In genomic region chr2:58796239-58796638, GRCh38 we compare ENCODE assay signal across 22 cellular contexts.
"Had no signal": no experiment of that assay in that cellular context is flagged by ENCODE, and none has a peak within 500 bp of the region (broad histone marks: within the 10 kb centered on the region; RNA-seq: fewer than 3 reads in every experiment).

No MANE protein-coding gene starts in this region.

- H3K4me1 Mint-ChIP-seq: activated naive CD4-positive, alpha-beta T cell treated with anti-CD3 and anti-CD28 coated beads, Interleukin-2, amount 50 U/mL, for 24 hours; natural killer cell; stimulated activated naive B cell treated with anti-CD40 and anti-IgM and Interleukin-4, amounts not matched to agents 10 μg/mL and 1 μg/mL and 100 μg/mL, for 72 hours had no signal

- H3K27me3 ChIP-seq: brain microvascular endothelial cell, right atrium auricular region, thyroid gland had no signal

- H3K36me3 Mint-ChIP-seq: activated CD4-positive, alpha-beta memory T cell treated with anti-CD3 and anti-CD28 coated beads for 36 hours; activated naive CD4-positive, alpha-beta T cell treated with anti-CD3 and anti-CD28 coated beads, Interleukin-2, amount 50 U/mL, for 24 hours; natural killer cell; stimulated activated naive B cell treated with anti-CD40 and anti-IgM and Interleukin-4, amounts not matched to agents 10 μg/mL and 1 μg/mL and 100 μg/mL, for 72 hours had no signal

- H3K27ac ChIP-seq: brain microvascular endothelial cell, epithelial cell of prostate, right atrium auricular region, skin epidermis, thyroid gland, VCaP had no signal

- H3K27me3 Mint-ChIP-seq: activated CD4-positive, alpha-beta memory T cell treated with anti-CD3 and anti-CD28 coated beads for 36 hours; activated naive CD4-positive, alpha-beta T cell treated with anti-CD3 and anti-CD28 coated beads, Interleukin-2, amount 50 U/mL, for 24 hours; activated T-cell treated with anti-CD3 and anti-CD28 coated beads, Interleukin-2, amount 50 U/mL, for 24 hours; effector memory CD8-positive, alpha-beta T cell; progenitor cell of endocrine pancreas had no signal

- H3K27ac Mint-ChIP-seq: activated CD4-positive, alpha-beta memory T cell treated with anti-CD3 and anti-CD28 coated beads for 36 hours; activated naive CD4-positive, alpha-beta T cell treated with anti-CD3 and anti-CD28 coated beads, Interleukin-2, amount 50 U/mL, for 24 hours; activated T-cell treated with anti-CD3 and anti-CD28 coated beads, Interleukin-2, amount 50 U/mL, for 24 hours; effector memory CD8-positive, alpha-beta T cell; natural killer cell; progenitor cell of endocrine pancreas; stimulated activated naive B cell treated with anti-CD40 and anti-IgM and Interleukin-4, amounts not matched to agents 10 μg/mL and 1 μg/mL and 100 μg/mL, for 72 hours had no signal

- H3K36me3 ChIP-seq: brain microvascular endothelial cell, right atrium auricular region, thyroid gland had no signal

- H3K4me3 Mint-ChIP-seq: activated CD4-positive, alpha-beta memory T cell treated with anti-CD3 and anti-CD28 coated beads for 36 hours; activated naive CD4-positive, alpha-beta T cell treated with anti-CD3 and anti-CD28 coated beads, Interleukin-2, amount 50 U/mL, for 24 hours; activated T-cell treated with anti-CD3 and anti-CD28 coated beads, Interleukin-2, amount 50 U/mL, for 24 hours; effector memory CD8-positive, alpha-beta T cell; natural killer cell; stimulated activated naive B cell treated with anti-CD40 and anti-IgM and Interleukin-4, amounts not matched to agents 10 μg/mL and 1 μg/mL and 100 μg/mL, for 72 hours had no signal

- H3K9me3 Mint-ChIP-seq: activated CD4-positive, alpha-beta memory T cell treated with anti-CD3 and anti-CD28 coated beads for 36 hours; activated naive CD4-positive, alpha-beta T cell treated with anti-CD3 and anti-CD28 coated beads, Interleukin-2, amount 50 U/mL, for 24 hours; activated T-cell treated with anti-CD3 and anti-CD28 coated beads, Interleukin-2, amount 50 U/mL, for 24 hours; stimulated activated naive B cell treated with anti-CD40 and anti-IgM and Interleukin-4, amounts not matched to agents 10 μg/mL and 1 μg/mL and 100 μg/mL, for 72 hours had no signal

- H3K4me3 ChIP-seq: right atrium auricular region, skin epidermis, thyroid gland had no signal

- DNase-seq: activated CD4-positive, alpha-beta memory T cell treated with anti-CD3 and anti-CD28 coated beads for 36 hours; activated T-cell treated with anti-CD3 and anti-CD28 coated beads, Interleukin-2, amount 50 U/mL, for 24 hours; amniotic stem cell; brain microvascular endothelial cell; cerebellar nuclear complex; dermis blood vessel endothelial cell; effector memory CD8-positive, alpha-beta T cell; foreskin melanocyte; head of caudate nucleus; mesendoderm; natural killer cell; occipital lobe; stimulated activated CD4-positive, alpha-beta T cell treated with anti-CD3 and anti-CD28 coated beads, Interleukin-15, amount 100 ng/mL, for 24 hours; stimulated activated CD4-positive, alpha-beta T cell treated with anti-CD3 and anti-CD28 coated beads, Interleukin-4, amount 100 ng/mL, for 1 hour; stimulated activated naive B cell treated with anti-CD40 and anti-IgM and Interleukin-4, amounts not matched to agents 10 μg/mL and 1 μg/mL and 100 μg/mL, for 72 hours; thyroid gland had no signal

- H3K9me3 ChIP-seq: right atrium auricular region, thyroid gland had no signal
